9 cellular contexts compared by ENCODE assay signal in the genomic region with DNA sequence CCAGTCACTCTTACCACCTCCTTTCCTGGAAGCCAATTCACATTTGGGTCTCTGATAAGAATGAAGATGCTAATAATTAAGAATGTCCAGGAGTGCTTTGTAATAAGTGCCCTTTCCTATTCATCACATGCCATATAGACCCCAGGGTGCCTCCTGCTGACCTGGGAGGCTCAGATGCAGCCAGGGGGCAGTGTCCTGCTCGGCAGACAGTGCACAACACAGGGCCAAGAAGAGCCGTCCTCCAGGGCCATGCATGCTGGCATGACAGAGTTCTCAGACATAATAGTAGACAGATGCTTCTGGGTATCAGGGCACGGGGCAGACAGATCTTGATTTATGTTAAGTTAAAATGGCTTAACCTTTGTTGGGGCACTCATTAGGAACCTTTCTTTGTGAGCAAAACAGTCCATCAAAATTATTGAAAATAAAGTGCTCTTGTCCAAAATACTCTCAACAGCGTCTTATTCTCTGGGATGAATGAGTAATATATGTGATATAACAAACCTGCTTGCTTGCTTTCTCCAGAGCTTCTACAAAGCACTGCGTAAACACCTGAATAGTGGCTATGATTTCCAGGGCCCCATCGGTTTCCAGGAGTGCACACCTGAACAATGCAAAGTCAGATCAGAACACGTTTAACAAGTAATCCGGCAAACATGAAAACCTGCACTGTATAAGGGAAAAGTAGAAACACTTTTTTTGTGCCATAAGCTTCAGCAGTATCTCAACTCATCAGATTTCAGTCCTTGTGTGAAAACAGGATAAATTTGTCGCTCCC.
DNase-seq lines count a peak whose midpoint lies in the region; ATAC-seq, FAIRE-seq and TF ChIP-seq lines count a peak whose summit lies in the region.
"Had no signal": no experiment of that assay in that cellular context is flagged by ENCODE, and none has a peak within 500 bp of the region (broad histone marks: within the 10 kb centered on the region; RNA-seq: fewer than 3 reads in every experiment).

No MANE protein-coding gene starts in this region.

- no peak for TF ChIP-seq POLR2A in upper lobe of left lung (IDR thresholded peaks at IDR 0.05)

- H3K4me2 ChIP-seq in GM23338 (no peak overlapping the region), OCI-LY1 (ENCODE audit: low read length) (no peak overlapping the region)

- H3K9me2 ChIP-seq in GM23338 (ENCODE audit: insufficient read depth) (no peaks in the 10 kb centered on the region), OCI-LY1 (ENCODE audit: low read depth, low read length) (no peaks in the 10 kb centered on the region)

- no peak overlapping the region for H3K4me3 ChIP-seq in GM23338
- no peak overlapping the region for H3K4me3 ChIP-seq in OCI-LY1 (ENCODE audit: low read depth, low read length, poor library complexity, severe bottlenecking)
- no peak overlapping the region for H3K4me3 ChIP-seq in epithelial cell of proximal tubule (ENCODE audit: low read depth, low read length)
- no peak overlapping the region for H3K4me3 ChIP-seq in pancreas
- no peak overlapping the region for H3K4me3 ChIP-seq in upper lobe of left lung

- intact Hi-C loops in pancreas (cut with DNase I): loop anchor here in 1 of 3 donors (5.0 kb wide), 3 partner anchors 37 to 442 kb away; no protein-coding TSS in a partner anchor

- ATAC-seq in GM23338 (peak; percentile 45), pancreas (peak in 3 of 4 donors; percentile 12 to 29 (median 27)), upper lobe of left lung (ENCODE audit: low FRiP score in 2 of 2) (no peak)
- ATAC-seq: stimulated activated naive CD8-positive, alpha-beta T cell treated with anti-CD3 and anti-CD28 coated beads, Interleukin-15, Interleukin-2, amounts not matched to agents 100 U/mL and 50 U/mL, for 24 hours had no signal

- no peaks in the 10 kb centered on the region for H3K27me3 ChIP-seq in GM23338 (ENCODE audit: insufficient read depth)
- no peaks in the 10 kb centered on the region for H3K27me3 ChIP-seq in OCI-LY1 (ENCODE audit: insufficient read depth, low read length)
- no peaks in the 10 kb centered on the region for H3K27me3 ChIP-seq in pancreas
- no peaks in the 10 kb centered on the region for H3K27me3 ChIP-seq in upper lobe of left lung

- H3K79me2 ChIP-seq in GM23338 (replicated peaks; ENCODE audit: insufficient read depth) (no peaks in the 10 kb centered on the region), OCI-LY1 (ENCODE audit: insufficient read depth, low read length) (no peaks in the 10 kb centered on the region)

- H3K27ac ChIP-seq in GM23338 (ENCODE audit: low read depth) (no peak overlapping the region), OCI-LY1 (ENCODE audit: low read depth, low read length, poor library complexity, severe bottlenecking) (no peak overlapping the region), pancreas (no peak overlapping the region), upper lobe of left lung (no peak overlapping the region)

- no peak overlapping the region for H3K27ac Mint-ChIP-seq in GM23338

- TF ChIP-seq CTCF in GM23338 (conservative IDR thresholded peaks at IDR 0.05; ENCODE audit: low read depth in 2 of 2) (peak; percentile 71 to 78), OCI-LY1 (IDR thresholded peaks at IDR 0.05; ENCODE audit: low read length) (peak; percentile 48; the same call in 1 of the 2 replicates), epithelial cell of proximal tubule (conservative IDR thresholded peaks at IDR 0.05; ENCODE audit: low read depth, low read length) (peak; percentile 32), pancreas (IDR thresholded peaks at IDR 0.05) (no peak), upper lobe of left lung (IDR thresholded peaks at IDR 0.05) (peak in 2 of 6 experiments; percentile 7 to 11)

- peaks cover 6% of the 10 kb centered on the region for H3K27me3 Mint-ChIP-seq in GM23338 (ENCODE audit: insufficient read depth, low read depth, poor library complexity)

- peak; percentile 57 for DNase-seq in GM23338 (ENCODE audit: low spot score)
- no peak for DNase-seq in epithelial cell of proximal tubule (ENCODE audit: low read depth)
- DNase-seq in pancreas: no peak
- DNase-seq in T1000 (lab: John Stamatoyannopoulos, UW): no peak
- no peak for DNase-seq in GM19239 (ENCODE audit: insufficient read length, low spot score)
- no peak for DNase-seq in upper lobe of left lung
- DNase-seq: NCI-H446 treated with DMSO at 0.1 percent for 48 hours; stimulated activated naive CD8-positive, alpha-beta T cell treated with anti-CD3 and anti-CD28 coated beads, Interleukin-15, Interleukin-2, amounts not matched to agents 100 U/mL and 50 U/mL, for 24 hours had no signal

- H2AFZ ChIP-seq in GM23338 (no peak overlapping the region), OCI-LY1 (ENCODE audit: low read length) (no peak overlapping the region)

- H3K9me3 Mint-ChIP-seq in GM23338: no peaks in the 10 kb centered on the region

- H3K4me1 Mint-ChIP-seq in GM23338: peaks cover 58% of the 10 kb centered on the region

- WGBS in pancreas, 2 donors: 55% methylated on average over 9 of the region's 9 CpGs
- WGBS in upper lobe of left lung, 2 donors: 79 to 80% methylated on average over 8 to 9 of the region's 9 CpGs

- H3K36me3 ChIP-seq in GM23338 (ENCODE audit: insufficient read depth): no peaks in the 10 kb centered on the region
- no peaks in the 10 kb centered on the region for H3K36me3 ChIP-seq in OCI-LY1 (ENCODE audit: insufficient read depth, low read length)
- H3K36me3 ChIP-seq in pancreas: no peaks in the 10 kb centered on the region
- no peaks in the 10 kb centered on the region for H3K36me3 ChIP-seq in upper lobe of left lung

- H3K9me3 ChIP-seq in OCI-LY1 (ENCODE audit: low read length) (no peaks in the 10 kb centered on the region), pancreas (no peaks in the 10 kb centered on the region), upper lobe of left lung (no peaks in the 10 kb centered on the region)

- H3K36me3 Mint-ChIP-seq in GM23338 (ENCODE audit: low read depth): no peaks in the 10 kb centered on the region

- H3K4me1 ChIP-seq in GM23338 (ENCODE audit: insufficient read depth) (peaks cover 33% of the 10 kb centered on the region), OCI-LY1 (ENCODE audit: insufficient read depth, low read length, severe bottlenecking) (peaks cover 3% of the 10 kb centered on the region), pancreas (peaks cover 0 to 4% (median 2%) of the 10 kb centered on the region in 3 donors), upper lobe of left lung (peaks cover 6 to 11% (median 8%) of the 10 kb centered on the region in 4 donors)

- H3K9ac ChIP-seq in OCI-LY1 (ENCODE audit: low read length): no peak overlapping the region

- FAIRE-seq in pancreas (lab: Jason Lieb, UNC): no peak
- FAIRE-seq in GM19239 (lab: Jason Lieb, UNC): no peak

- H3F3A ChIP-seq in GM23338 (replicated peaks; ENCODE audit: low read depth) (no peaks in the 10 kb centered on the region), OCI-LY1 (ENCODE audit: insufficient read depth, low read length) (no peaks in the 10 kb centered on the region)

- H4K20me1 ChIP-seq in GM23338 (replicated peaks; ENCODE audit: insufficient read depth): no peaks in the 10 kb centered on the region
- no peaks in the 10 kb centered on the region for H4K20me1 ChIP-seq in OCI-LY1 (ENCODE audit: insufficient read depth, low read length)

- TF ChIP-seq EP300 in upper lobe of left lung (IDR thresholded peaks at IDR 0.05): no peak

- H3K4me3 Mint-ChIP-seq in GM23338: no peak overlapping the region

TF ChIP-seq in GM23338, 12 proteins besides CTCF, POLR2A, EP300 and RAD21:
- TF ChIP-seq ZNF331 (CRISPR knock-in tag; IDR thresholded peaks at IDR 0.05; ENCODE audit: low read depth) (no peak), EZH2 (IDR thresholded peaks at IDR 0.05; ENCODE audit: low read depth, unreplicated experiment) (no peak), POLR2AphosphoS5 (IDR thresholded peaks at IDR 0.05; ENCODE audit: low read depth) (no peak), JUNB (IDR thresholded peaks at IDR 0.05; ENCODE audit: unreplicated experiment) (no peak), NANOG (IDR thresholded peaks at IDR 0.05; ENCODE audit: borderline replicate concordance) (no peak), REST (IDR thresholded peaks at IDR 0.05; ENCODE audit: unreplicated experiment) (no peak)

Comparison
In these comparisons a context has a peak if more than half of its experiments do, and no peak if none do; other contexts are left out.
1. ATAC-seq: peak in GM23338 (single experiment) and pancreas (3 of 4); none in upper lobe of left lung (0 of 2).
2. CTCF ChIP-seq: peak in GM23338 (2 of 2), OCI-LY1 (single experiment) and epithelial cell of proximal tubule (single experiment); none in pancreas (0 of 4).